ENCODE assay signal across 8 cellular contexts in the genomic region with DNA sequence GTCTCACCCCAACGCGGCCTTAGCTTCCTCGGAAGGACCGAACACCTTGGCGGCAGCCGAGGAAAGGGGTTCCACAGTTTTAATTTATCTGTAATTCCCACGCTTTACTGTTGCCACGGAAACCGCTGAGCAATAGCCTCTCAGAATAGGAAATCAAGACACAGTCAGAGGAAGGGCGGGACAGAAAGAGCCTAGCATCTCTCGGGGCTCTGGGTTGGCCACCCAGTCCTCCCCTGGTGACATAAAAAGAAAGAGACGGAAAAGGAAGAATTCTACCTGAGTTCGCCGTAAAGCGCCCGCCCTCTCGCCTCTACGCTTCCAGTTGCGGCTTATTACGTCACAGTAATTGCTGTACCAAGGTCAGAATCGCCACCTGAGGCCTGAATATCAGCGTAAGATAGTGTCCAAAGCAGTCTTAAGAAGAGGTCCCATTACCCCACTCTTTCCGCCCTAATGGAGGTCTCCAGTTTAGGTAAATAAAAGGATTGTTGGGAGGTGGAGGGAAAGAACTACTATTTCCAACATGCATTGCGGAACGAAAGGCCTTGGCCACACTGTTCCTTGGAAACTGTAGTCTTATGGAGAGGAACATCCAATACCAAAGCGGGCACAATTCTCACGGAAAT. TPM values are rescaled to one million over a fixed set of nuclear protein-coding genes. Genes with fewer than 3 reads are reported as not detected.
DNase-seq lines count a peak whose midpoint lies in the region; ATAC-seq and TF ChIP-seq lines count a peak whose summit lies in the region.

No MANE protein-coding gene starts in this region.

- H3K4me3 ChIP-seq in GM12875 (ENCODE audit: low read depth, low read length) (peak overlapping the region; percentile 90), upper lobe of right lung (peak overlapping the region; percentile 89)

- H3K27me3 ChIP-seq in upper lobe of right lung = no peaks in the 10 kb centered on the region

- H3K9me3 ChIP-seq in upper lobe of right lung = no peaks in the 10 kb centered on the region

- peak overlapping the region; percentile 98 for H3K27ac ChIP-seq in upper lobe of right lung

- ATAC-seq in HG02852 (IDR thresholded peaks at IDR 0.05; ENCODE audit: unreplicated experiment) (peak; percentile 66), left cardiac atrium (peak; percentile 91 to 92), upper lobe of right lung (peak; percentile 92)

- H3K36me3 ChIP-seq in upper lobe of right lung = peaks cover 4% of the 10 kb centered on the region

- DNase-seq in NCI-H1436 treated with DMSO at 0.1 percent for 48 hours (lab: John Stamatoyannopoulos, UW) (peak; percentile 96), SW480 (ENCODE audit: low spot score) (peak; percentile 99), amniotic epithelial cell (ENCODE audit: low read depth) (peak; percentile 97), left cardiac atrium (peak; percentile 91), posterior vena cava (ENCODE audit: low spot score) (peak; percentile 96), upper lobe of right lung (peak; percentile 93)

- peaks cover 46% of the 10 kb centered on the region for H3K4me1 ChIP-seq in upper lobe of right lung

- TF ChIP-seq CTCF in GM12875 (IDR thresholded peaks at IDR 0.05; ENCODE audit: borderline replicate concordance, insufficient read depth, low read depth, low read length) (no peak), upper lobe of right lung (IDR thresholded peaks at IDR 0.05) (no peak)

- intact Hi-C loops in left cardiac atrium (cut with DNase I) (loop anchor here in 1 of 2 donors (5.0 kb wide), 2 partner anchors 148 to 163 kb away; a partner anchor contains a TSS), posterior vena cava (cut with DNase I) (loop anchor here (10.0 kb wide), 2 partner anchors 145 to 155 kb away; a partner anchor contains a TSS), upper lobe of right lung (cut with DNase I) (no loop called here)

RNA-seq across cellular contexts. Expression of a gene that starts 0.8 kb away (rescaled TPM):
- total RNA-seq in left cardiac atrium (10 to 100 TPM; 71.9 to 87.2 TPM), posterior vena cava (10 to 100 TPM; 64.7 to 69.1 TPM), upper lobe of right lung (80.4 TPM)

RNA-seq across cellular contexts. Expression of a gene that starts 41.4 kb away (rescaled TPM):
- total RNA-seq in left cardiac atrium = 1 to 10 TPM; 7.6 to 8.4 TPM
- total RNA-seq in posterior vena cava = 10 to 100 TPM; 18.4 to 19.9 TPM
- 14.2 TPM for total RNA-seq in upper lobe of right lung

RNA-seq across cellular contexts. Expression of a gene that starts 45.1 kb away (rescaled TPM):
- total RNA-seq in left cardiac atrium (1 to 10 TPM; 2.9 to 7.9 TPM), posterior vena cava (1 to 10 TPM; 4.6 to 5.9 TPM), upper lobe of right lung (4.0 TPM)

RNA-seq across cellular contexts. Expression of a gene that starts 58.2 kb away (rescaled TPM):
- total RNA-seq in left cardiac atrium (not detected), posterior vena cava (not detected), upper lobe of right lung (not detected)

Comparison
In these comparisons a context has a peak if more than half of its experiments do, and no peak if none do; other contexts are left out.
1. Peak in every context shown above with its lines: DNase-seq, ATAC-seq, H3K4me3 ChIP-seq and H3K27ac ChIP-seq.